ENCODE assay signal across 11 cellular contexts in genomic region chr11:111367411-111368284, GRCh38. TPM values are rescaled to one million over a fixed set of nuclear protein-coding genes. Genes with fewer than 3 reads are reported as not detected.
DNase-seq lines count a peak whose midpoint lies in the region; ATAC-seq lines count a peak whose summit lies in the region.
"Had no signal": no experiment of that assay in that cellular context is flagged by ENCODE, and none has a peak within 500 bp of the region (broad histone marks: within the 10 kb centered on the region; RNA-seq: fewer than 3 reads in every experiment).

No MANE protein-coding gene starts in this region.

- peak overlapping the region; percentile 1 for H3K18ac ChIP-seq in neuronal stem cell (ENCODE audit: low read length)

- H2BK15ac ChIP-seq in neuronal stem cell (ENCODE audit: low read length) = no peak overlapping the region

- intact Hi-C loops in cardiac septum (cut with DNase I) = no loop called here

- no CpG with 5 or more reads among the region's 12 CpGs for WGBS in neuronal stem cell (ENCODE audit: extremely low coverage in 2 of 2, insufficient read length in 2 of 2, insufficient replicate concordance in 1 of 2), 2 donors

- H3K9me3 ChIP-seq in neuronal stem cell (replicated peaks in 1 of 2; ENCODE audit: control insufficient read depth in 2 of 2, insufficient read depth in 1 of 2, low read depth in 1 of 2, low read length in 2 of 2) = no peaks in the 10 kb centered on the region
- H3K9me3 ChIP-seq: heart right ventricle had no signal

- H3K14ac ChIP-seq in neuronal stem cell (ENCODE audit: low read length) = no peak overlapping the region

- no peaks in the 10 kb centered on the region for H3K79me1 ChIP-seq in neuronal stem cell (ENCODE audit: low read depth, low read length)

- no peak overlapping the region for H3K4ac ChIP-seq in neuronal stem cell (ENCODE audit: low read length)

- H2BK12ac ChIP-seq in neuronal stem cell (ENCODE audit: low read length) = no peak overlapping the region

- no peak overlapping the region for H3K9ac ChIP-seq in neuronal stem cell (ENCODE audit: low read depth, low read length, poor library complexity)

- no peak overlapping the region for H2BK5ac ChIP-seq in neuronal stem cell (ENCODE audit: low read length)

- DNase-seq in neuronal stem cell (ENCODE audit: low spot score) (no peak), DMS114 treated with DMSO at 0.1 percent for 48 hours (lab: John Stamatoyannopoulos, UW; ENCODE audit: unreplicated experiment) (no peak), cardiac septum (ENCODE audit: low spot score) (no peak), 8988T (no peak), occipital lobe (lab: John Stamatoyannopoulos, UW) (no peak)
- DNase-seq: activated CD8-positive, alpha-beta T cell treated with anti-CD3 and anti-CD28 coated beads for 36 hours; heart right ventricle; natural killer cell had no signal

- no peak overlapping the region for H2AK5ac ChIP-seq in neuronal stem cell (ENCODE audit: low read depth, low read length)

- no peak overlapping the region for H2BK120ac ChIP-seq in neuronal stem cell (ENCODE audit: low read depth, low read length)

- H4K8ac ChIP-seq in neuronal stem cell (ENCODE audit: low read depth, low read length) = no peak overlapping the region

- H3K36me3 ChIP-seq in neuronal stem cell (replicated peaks in 1 of 2; ENCODE audit: control insufficient read depth in 2 of 2, insufficient read depth in 2 of 2, low read length in 2 of 2) = no peaks in the 10 kb centered on the region
- H3K36me3 ChIP-seq: heart right ventricle had no signal

- no peak overlapping the region for H3K4me2 ChIP-seq in neuronal stem cell (ENCODE audit: insufficient read depth, low read length, poor library complexity, severe bottlenecking)

- H3K4me3 ChIP-seq in neuronal stem cell (ENCODE audit: low read length in 2 of 2) = no peak overlapping the region
- H3K4me3 ChIP-seq: heart right ventricle had no signal

- H2AFZ ChIP-seq in neuronal stem cell (ENCODE audit: low read length) = no peak overlapping the region

- no peak overlapping the region for H3K23ac ChIP-seq in neuronal stem cell (ENCODE audit: low read depth, low read length, poor library complexity)

- peaks cover 0 to 2% (median 0%) of the 10 kb centered on the region in 3 experiments for H3K27me3 ChIP-seq in neuronal stem cell (ENCODE audit: control insufficient read depth in 3 of 3, insufficient read depth in 3 of 3, low read depth in 1 of 3, low read length in 3 of 3)

- ATAC-seq in GM19023 (IDR thresholded peaks at IDR 0.05; ENCODE audit: unreplicated experiment) (peak; percentile 55), GM21737 (IDR thresholded peaks at IDR 0.05; ENCODE audit: unreplicated experiment) (peak; percentile 39), HG03378 (IDR thresholded peaks at IDR 0.05; ENCODE audit: unreplicated experiment) (peak; percentile 41)
- ATAC-seq: activated CD8-positive, alpha-beta T cell treated with anti-CD3 and anti-CD28 coated beads for 36 hours; heart right ventricle; natural killer cell had no signal

- H3K27ac ChIP-seq in neuronal stem cell (replicated peaks; ENCODE audit: low read length) = no peak overlapping the region
- H3K27ac ChIP-seq: heart right ventricle had no signal

- no peak overlapping the region for H4K91ac ChIP-seq in neuronal stem cell (ENCODE audit: low read depth, low read length, poor library complexity)

- no peaks in the 10 kb centered on the region for H3K4me1 ChIP-seq in neuronal stem cell (ENCODE audit: control insufficient read depth in 2 of 2, insufficient read depth in 1 of 2, low read depth in 1 of 2, low read length in 2 of 2)
- H3K4me1 ChIP-seq: heart right ventricle had no signal

RNA-seq across cellular contexts. Expression of gene POU2AF1, which starts 11.4 kb away (rescaled TPM):
- not detected for polyA plus RNA-seq in neuronal stem cell (2013, experiment 1 of 2)
- not detected for polyA plus RNA-seq in neuronal stem cell (2013, experiment 2 of 2)
- total RNA-seq in cardiac septum = 0.13 TPM
- total RNA-seq in occipital lobe = not detected
